ENCODE assay signal across 1 cellular context in genomic region chr17:49022391-49022941, GRCh38.
TF ChIP-seq lines count a peak whose summit lies in the region.

No MANE protein-coding gene starts in this region.

TF ChIP-seq in HCT116, 20 proteins besides CTCF, POLR2A, EP300 and RAD21 (continued from another document):
- TF ChIP-seq REST (IDR thresholded peaks at IDR 0.05; ENCODE audit: low read depth) (no peak), EGR1 (IDR thresholded peaks at IDR 0.05; ENCODE audit: low read depth) (no peak), SIN3A (IDR thresholded peaks at IDR 0.05; ENCODE audit: low read depth) (no peak), ZBTB33 (IDR thresholded peaks at IDR 0.05; ENCODE audit: extremely low read depth, insufficient replicate concordance, low read length) (no peak), CBX3 (IDR thresholded peaks at IDR 0.05; ENCODE audit: low read depth) (no peak), EZH2 (IDR thresholded peaks at IDR 0.05) (no peak), ELF1 (IDR thresholded peaks at IDR 0.05; ENCODE audit: borderline replicate concordance, low read depth) (no peak), FOSL1 (IDR thresholded peaks at IDR 0.05; ENCODE audit: low read depth) (no peak)
